In genomic region chr16:1154291-1154886, GRCh38 we compare ENCODE assay signal across 11 cellular contexts. TPM values are rescaled to one million over a fixed set of nuclear protein-coding genes. Genes with fewer than 3 reads are reported as not detected.
DNase-seq lines count a peak whose midpoint lies in the region; ATAC-seq and TF ChIP-seq lines count a peak whose summit lies in the region.
"Had no signal": no experiment of that assay in that cellular context is flagged by ENCODE, and none has a peak within 500 bp of the region (broad histone marks: within the 10 kb centered on the region; RNA-seq: fewer than 3 reads in every experiment).

No MANE protein-coding gene starts in this region.

- CTCF ChIA-PET in A673 (lab: Charles Lee) = no interaction called here

- no TSS peak for BruUV-seq in A673 (replicated peaks; lab: Mats Ljungman, UMichigan)

- no peaks in the 10 kb centered on the region for H3K4me1 Mint-ChIP-seq in neural crest cell

- peaks cover 58% of the 10 kb centered on the region for H3K4me1 ChIP-seq in A673 (ENCODE audit: insufficient read depth, low read length, poor library complexity, severe bottlenecking)
- H3K4me1 ChIP-seq in right atrium auricular region = peaks cover 0 to 21% of the 10 kb centered on the region in 2 donors

- TF ChIP-seq CTCF in A673 (conservative IDR thresholded peaks at IDR 0.05; ENCODE audit: low read depth, low read length) = no peak
- TF ChIP-seq CTCF in right atrium auricular region (IDR thresholded peaks at IDR 0.05) = no peak
- TF ChIP-seq CTCF in neural crest cell (conservative IDR thresholded peaks at IDR 0.05) = no peak

- H3K36me3 ChIP-seq in A673 (ENCODE audit: insufficient read depth, low read length, poor library complexity, severe bottlenecking) (no peaks in the 10 kb centered on the region), right atrium auricular region (no peaks in the 10 kb centered on the region)

- intact Hi-C loops in A673 (cut with micrococcal nuclease; ENCODE audit: unreplicated experiment) = no loop called here

- H3K9me3 Mint-ChIP-seq in neural crest cell = no peaks in the 10 kb centered on the region

- H3K27ac ChIP-seq in A673 (ENCODE audit: low read depth, low read length, poor library complexity, severe bottlenecking) (peak overlapping the region; percentile 60), right atrium auricular region (peak overlapping the region; percentile 26 to 40)
- H3K27ac ChIP-seq: C4-2B had no signal

- no peak for DNase-seq in A673 (ENCODE audit: low spot score)
- peak; percentile 45 for DNase-seq in NCI-H69 (lab: John Stamatoyannopoulos, UW)
- no peak for DNase-seq in right atrium auricular region (ENCODE audit: low spot score)
- DNase-seq in neural crest cell (ENCODE audit: low read depth, low spot score) = no peak
- no peak for DNase-seq in amniotic stem cell (lab: John Stamatoyannopoulos, UW)
- no peak for DNase-seq in cortex of kidney (lab: John Stamatoyannopoulos, UW)
- DNase-seq: activated gamma-delta T cell treated with Interleukin-2 at 50 U/mL for 16 hours, erythroblast had no signal

- H3K27me3 ChIP-seq in A673 (replicated peaks; ENCODE audit: insufficient read depth, low read depth, low read length, poor library complexity) (no peaks in the 10 kb centered on the region), right atrium auricular region (peaks cover 0 to 16% of the 10 kb centered on the region in 2 donors)

- peaks cover 21% of the 10 kb centered on the region for H3K27me3 Mint-ChIP-seq in neural crest cell (ENCODE audit: low read depth)

- ATAC-seq in GM18858 (IDR thresholded peaks at IDR 0.05; ENCODE audit: unreplicated experiment) (no peak), HG02973 (IDR thresholded peaks at IDR 0.05; ENCODE audit: unreplicated experiment) (no peak)

- H3K4me3 ChIP-seq in A673 (ENCODE audit: low read depth, low read length, poor library complexity, severe bottlenecking) (peak overlapping the region; percentile 63), right atrium auricular region (peak overlapping the region; percentile 18 to 48)

- no peaks in the 10 kb centered on the region for H3K36me3 Mint-ChIP-seq in neural crest cell (ENCODE audit: low read depth)

- H3K27ac Mint-ChIP-seq in neural crest cell (ENCODE audit: unreplicated experiment) = no peak overlapping the region

- POLR2A ChIA-PET in A673 (lab: Charles Lee; ENCODE audit: low non-redundant PET) = no interaction called here

- no peaks in the 10 kb centered on the region for H3K9me3 ChIP-seq in A673 (ENCODE audit: low read depth, low read length, poor library complexity, severe bottlenecking)
- no peaks in the 10 kb centered on the region for H3K9me3 ChIP-seq in right atrium auricular region

- peak overlapping the region; percentile 64 for H3K4me3 Mint-ChIP-seq in neural crest cell

RNA-seq across cellular contexts. Expression of gene CACNA1H, which starts 1.5 kb away (rescaled TPM):
- total RNA-seq in A673 (2021) = 19.7 and 25.0 TPM in 2 replicates
- total RNA-seq in right atrium auricular region = 1 to 10 TPM; 7.0 to 9.4 TPM
- 10.7 and 13.2 TPM in 2 replicates for total RNA-seq in neural crest cell

RNA-seq across cellular contexts. Expression of gene C1QTNF8, which starts 58.3 kb away (rescaled TPM):
- total RNA-seq in A673 (2021) = not detected in 2 replicates
- total RNA-seq in right atrium auricular region = not detected
- 0.19 and 0.30 TPM in 2 replicates for total RNA-seq in neural crest cell
